Comparison of ENCODE assay signal across 21 cellular contexts in genomic region chr3:192911293-192911692, GRCh38. TPM values are rescaled to one million over a fixed set of nuclear protein-coding genes. Genes with fewer than 3 reads are reported as not detected.
DNase-seq lines count a peak whose midpoint lies in the region; ATAC-seq, FAIRE-seq and TF ChIP-seq lines count a peak whose summit lies in the region.
"Had no signal": no experiment of that assay in that cellular context is flagged by ENCODE, and none has a peak within 500 bp of the region (broad histone marks: within the 10 kb centered on the region; RNA-seq: fewer than 3 reads in every experiment).

No MANE protein-coding gene starts in this region.

- H4K91ac ChIP-seq in IMR-90 (ENCODE audit: insufficient read depth, low read depth, low read length) (no peak overlapping the region), trophoblast cell (ENCODE audit: low read depth, low read length) (no peak overlapping the region)

- peaks cover 23% of the 10 kb centered on the region for H3K4me1 Mint-ChIP-seq in CD4-positive, alpha-beta T cell (ENCODE audit: low read depth)

- H3K56ac ChIP-seq in IMR-90 (ENCODE audit: extremely low read depth, insufficient read depth, low read length): no peak overlapping the region

- no peak overlapping the region for H3K9ac ChIP-seq in IMR-90 (ENCODE audit: low read depth, low read length)
- H3K9ac ChIP-seq in GM12878 (ENCODE audit: control insufficient read depth, insufficient read depth, low read length): no peak overlapping the region
- H3K9ac ChIP-seq in trophoblast cell (ENCODE audit: low read length): no peak overlapping the region
- no peak overlapping the region for H3K9ac ChIP-seq in MM.1S (ENCODE audit: low read length)
- H3K9ac ChIP-seq in HepG2 (ENCODE audit: insufficient read depth, low read depth, low read length): no peak overlapping the region
- H3K9ac ChIP-seq: BLaER1 treated with 17β-estradiol and CSF1 and Interleukin-3, amounts not matched to agents 10 nM and 100 nM had no signal

- H3K4me3 Mint-ChIP-seq in CD4-positive, alpha-beta T cell: no peak overlapping the region
- H3K4me3 Mint-ChIP-seq: B cell; CD8-positive, alpha-beta memory T cell had no signal

- H3K27ac Mint-ChIP-seq in CD4-positive, alpha-beta T cell: no peak overlapping the region
- H3K27ac Mint-ChIP-seq: B cell had no signal

- H3K79me2 ChIP-seq in GM12878 (ENCODE audit: control insufficient read depth, insufficient read depth, low read length): peaks cover 61% of the 10 kb centered on the region
- H3K79me2 ChIP-seq in trophoblast cell (ENCODE audit: control insufficient read depth, insufficient read depth, low read length, poor library complexity): peaks cover 5% of the 10 kb centered on the region
- H3K79me2 ChIP-seq in MM.1S (ENCODE audit: low read length): peaks cover 24% of the 10 kb centered on the region
- H3K79me2 ChIP-seq in HepG2 (ENCODE audit: insufficient read depth, low read length): no peaks in the 10 kb centered on the region

- no peak overlapping the region for H2BK15ac ChIP-seq in IMR-90 (ENCODE audit: low read depth, low read length)

- no peak overlapping the region for H3K14ac ChIP-seq in IMR-90 (replicated peaks; ENCODE audit: low read depth, low read length)
- no peak overlapping the region for H3K14ac ChIP-seq in trophoblast cell (ENCODE audit: low read length)

- intact Hi-C loops in IMR-90 (cut with micrococcal nuclease) (no loop called here), GM12878 (cut with micrococcal nuclease; ENCODE audit: unreplicated experiment) (no loop called here), HepG2 (cut with micrococcal nuclease; ENCODE audit: unreplicated experiment) (loop anchor here (10.0 kb wide), 1 partner anchor 56 kb away; no protein-coding TSS in a partner anchor)
- intact Hi-C loops in CD4-positive, alpha-beta T cell (cut with DNase I, micrococcal nuclease): no loop called here

- H3K23ac ChIP-seq in IMR-90 (ENCODE audit: low read depth, low read length) (peak overlapping the region; percentile 64; the same call in 1 of the 2 replicates), trophoblast cell (ENCODE audit: low read length) (no peak overlapping the region)

- no CpG with 5 or more reads among the region's 1 CpG for WGBS in IMR-90 (ENCODE audit: extremely low coverage in 2 of 2, insufficient read length in 1 of 2), 2 experiments
- 0% methylated on average over 1 of the region's 1 CpG for WGBS in GM12878 (ENCODE audit: insufficient coverage, insufficient replicate concordance, low lambda C conversion rate, missing lambda C conversion rate)
- WGBS in trophoblast cell (ENCODE audit: extremely low coverage, insufficient coverage, insufficient read length): no CpG with 5 or more reads among the region's 1 CpG
- WGBS in HepG2 (ENCODE audit: low lambda C conversion rate): 73% methylated on average over 1 of the region's 1 CpG

- FAIRE-seq in GM12892 (lab: Jason Lieb, UNC): peak; percentile 89
- FAIRE-seq in GM12878 (lab: Jason Lieb, UNC): no peak
- no peak for FAIRE-seq in HepG2 (lab: Jason Lieb, UNC)
- FAIRE-seq: GM12891 had no signal

- ATAC-seq in IMR-90 (ENCODE audit: low read depth) (no peak), GM12878 (no peak), HepG2 (no peak)
- no peak for ATAC-seq in CD4-positive, alpha-beta T cell (ENCODE audit: poor library complexity)
- ATAC-seq: HCT116 had no signal

- no peak overlapping the region for H2BK120ac ChIP-seq in IMR-90 (ENCODE audit: low read depth, low read length)
- no peak overlapping the region for H2BK120ac ChIP-seq in trophoblast cell (ENCODE audit: insufficient read depth, low read length, poor library complexity)

- H3K27me3 Mint-ChIP-seq in CD4-positive, alpha-beta T cell: peaks cover 36% of the 10 kb centered on the region

- dilution Hi-C loops in IMR-90 (cut with HindIII; ENCODE audit: low sequenced_read_pairs, unreplicated experiment): no loop called here

- H2AK5ac ChIP-seq in IMR-90 (ENCODE audit: low read depth, low read length): peak overlapping the region; percentile 59; the same call in 1 of the 2 replicates
- no peak overlapping the region for H2AK5ac ChIP-seq in trophoblast cell (ENCODE audit: low read length)

- CTCF ChIA-PET in IMR-90 (lab: Yijun Ruan, JAX) (interaction anchor here (0.9 kb wide), 1 partner anchor 18 kb away, joined by 3 read pairs; no protein-coding TSS in a partner anchor), GM12878 (lab: Yijun Ruan, JAX) (interaction anchor here (1.0 to 2.5 kb wide), 3 partner anchors 12 to 95 kb away, joined by 3 to 20 read pairs (median 5); no protein-coding TSS in a partner anchor), HepG2 (lab: Yijun Ruan, JAX; ENCODE audit: low intra/inter-chr PET ratio, low total read pairs) (no interaction called here)
- CTCF ChIA-PET in CD4-positive, alpha-beta T cell (lab: Charles Lee): no interaction called here

- no peak overlapping the region for H3K4me2 ChIP-seq in IMR-90 (ENCODE audit: low read depth, low read length)
- H3K4me2 ChIP-seq in GM12878 (ENCODE audit: control insufficient read depth, insufficient read depth): peak overlapping the region; percentile 50; the same call in 1 of the 2 replicates
- H3K4me2 ChIP-seq in trophoblast cell (ENCODE audit: low read length): no peak overlapping the region
- H3K4me2 ChIP-seq in MM.1S (ENCODE audit: low read depth, low read length): no peak overlapping the region
- no peak overlapping the region for H3K4me2 ChIP-seq in HepG2 (ENCODE audit: low read depth, low read length)
- H3K4me2 ChIP-seq: BLaER1 treated with 17β-estradiol and CSF1 and Interleukin-3, amounts not matched to agents 10 nM and 100 nM had no signal

- DNase-seq in GM12892 (ENCODE audit: insufficient read length) (no peak), IMR-90 (no peak), GM12878 (ENCODE audit: low read depth, low spot score) (no peak), trophoblast cell (no peak), MM.1S (no peak), HepG2 (ENCODE audit: low spot score) (no peak), cerebellar nuclear complex (lab: John Stamatoyannopoulos, UW) (no peak)
- no peak for DNase-seq in CD4-positive, alpha-beta T cell
- DNase-seq: 8988T; CD8-positive, alpha-beta memory T cell; COR-L47; DMS 273 treated with DMSO at 0.1 percent for 48 hours; DMS53; DND-41; EL; GOT3; H7 had no signal

- H3K27me3 ChIP-seq in IMR-90 (ENCODE audit: control insufficient read depth, insufficient read depth, low read length) (no peaks in the 10 kb centered on the region), GM12878 (replicated peaks in 1 of 2; ENCODE audit: control insufficient read depth in 2 of 2, insufficient read depth in 2 of 2, low read length in 1 of 2) (no peaks in the 10 kb centered on the region), trophoblast cell (ENCODE audit: insufficient read depth, low read length) (no peaks in the 10 kb centered on the region), MM.1S (replicated peaks; ENCODE audit: insufficient read depth, low read length) (no peaks in the 10 kb centered on the region), HepG2 (ENCODE audit: control insufficient read depth in 1 of 2, insufficient read depth in 2 of 2, low read length in 2 of 2) (peaks cover 0 to 3% of the 10 kb centered on the region in 2 experiments; a peak in 2 of 5 replicates)
- no peaks in the 10 kb centered on the region for H3K27me3 ChIP-seq in CD4-positive, alpha-beta T cell (ENCODE audit: control insufficient read depth, insufficient read depth, low read length)
- H3K27me3 ChIP-seq: BLaER1 treated with 17β-estradiol and CSF1 and Interleukin-3, amounts not matched to agents 10 nM and 100 nM had no signal

- no peak overlapping the region for H2BK5ac ChIP-seq in IMR-90 (ENCODE audit: low read depth, low read length, poor library complexity, severe bottlenecking)
- H2BK5ac ChIP-seq in trophoblast cell (ENCODE audit: low read depth, low read length, poor library complexity): no peak overlapping the region

- H2AFZ ChIP-seq in IMR-90 (replicated peaks; ENCODE audit: low read length, poor library complexity) (no peak overlapping the region), GM12878 (ENCODE audit: control insufficient read depth, low read depth, low read length) (no peak overlapping the region), trophoblast cell (ENCODE audit: insufficient read depth, low read length, poor library complexity) (no peak overlapping the region), MM.1S (ENCODE audit: low read length) (no peak overlapping the region), HepG2 (ENCODE audit: low read length) (no peak overlapping the region)

- peaks cover 24% of the 10 kb centered on the region; the same call in 1 of the 2 replicates for H4K20me1 ChIP-seq in IMR-90 (ENCODE audit: insufficient read depth, low read length)
- H4K20me1 ChIP-seq in GM12878 (ENCODE audit: control insufficient read depth, insufficient read depth): no peaks in the 10 kb centered on the region
- H4K20me1 ChIP-seq in MM.1S (ENCODE audit: insufficient read depth, low read length): no peaks in the 10 kb centered on the region
- 0 out of 2 replicates have a peak, but pooled peaks cover 6% of the 10 kb centered on the region for H4K20me1 ChIP-seq in HepG2 (ENCODE audit: insufficient read depth, low read length)
- H4K20me1 ChIP-seq: BLaER1 treated with 17β-estradiol and CSF1 and Interleukin-3, amounts not matched to agents 10 nM and 100 nM had no signal

- H3K79me1 ChIP-seq in IMR-90 (ENCODE audit: low read depth in 1 of 2, low read length in 2 of 2) (peaks cover 3 to 54% of the 10 kb centered on the region in 2 experiments), trophoblast cell (ENCODE audit: low read length) (peaks cover 9% of the 10 kb centered on the region)

- no peak overlapping the region for H2BK12ac ChIP-seq in trophoblast cell (ENCODE audit: low read length)

- H3K36me3 Mint-ChIP-seq in CD4-positive, alpha-beta T cell (ENCODE audit: low read depth): no peaks in the 10 kb centered on the region
- H3K36me3 Mint-ChIP-seq: CD8-positive, alpha-beta memory T cell had no signal

- H2AK9ac ChIP-seq in IMR-90 (replicated peaks; ENCODE audit: low read depth, low read length, poor library complexity): no peak overlapping the region

- H3K4ac ChIP-seq in IMR-90 (ENCODE audit: low read depth, low read length): no peak overlapping the region
- peak overlapping the region; percentile 60 for H3K4ac ChIP-seq in trophoblast cell (ENCODE audit: low read depth, low read length)

- H3K9me1 ChIP-seq in IMR-90 (ENCODE audit: insufficient read depth, low read length): no peaks in the 10 kb centered on the region; the same call in 1 of the 2 replicates

- no peak for TF ChIP-seq EP300 in GM12878 (IDR thresholded peaks at IDR 0.05; ENCODE audit: borderline replicate concordance in 1 of 2, control insufficient read depth in 1 of 2, low read depth in 2 of 2, low read length in 2 of 2)
- TF ChIP-seq EP300 in HepG2 (IDR thresholded peaks at IDR 0.05; ENCODE audit: low read depth in 2 of 2, low read length in 2 of 2): no peak
- TF ChIP-seq EP300 in HepG2 (CRISPR knock-in tag; IDR thresholded peaks at IDR 0.05; ENCODE audit: borderline replicate concordance): no peak

- no TSS peak for BruUV-seq in IMR-90 (replicated peaks; lab: Mats Ljungman, UMichigan)
- BruUV-seq in GM12878 (replicated peaks; lab: Mats Ljungman, UMichigan): no TSS peak
- BruUV-seq in HepG2 (replicated peaks; lab: Mats Ljungman, UMichigan): no TSS peak

- H3K9me2 ChIP-seq in MM.1S (replicated peaks; ENCODE audit: insufficient read depth, low read length): no peaks in the 10 kb centered on the region

- H3K9me3 ChIP-seq in IMR-90 (ENCODE audit: control insufficient read depth, insufficient read depth, low read length) (no peaks in the 10 kb centered on the region), GM12878 (replicated peaks; ENCODE audit: control insufficient read depth, insufficient read depth, low read length) (no peaks in the 10 kb centered on the region), trophoblast cell (ENCODE audit: insufficient read depth, low read depth, low read length) (no peaks in the 10 kb centered on the region), MM.1S (replicated peaks; ENCODE audit: insufficient read depth, low read length) (no peaks in the 10 kb centered on the region), HepG2 (ENCODE audit: low read length) (no peaks in the 10 kb centered on the region)
- H3K9me3 ChIP-seq in CD4-positive, alpha-beta T cell (ENCODE audit: control insufficient read depth, low read length): no peaks in the 10 kb centered on the region

- TF ChIP-seq POLR2A in GM12892 (IDR thresholded peaks at IDR 0.05; ENCODE audit: low read depth, low read length): no peak
- TF ChIP-seq POLR2A in IMR-90 (IDR thresholded peaks at IDR 0.05; ENCODE audit: low read depth, low read length): no peak
- TF ChIP-seq POLR2A in GM12878 (IDR thresholded peaks at IDR 0.05; ENCODE audit: low read depth, low read length): no peak
- TF ChIP-seq POLR2A in HepG2 (IDR thresholded peaks at IDR 0.05; ENCODE audit: insufficient read depth in 1 of 2, low read depth in 2 of 2, low read length in 2 of 2): no peak

- RAD21 ChIA-PET in GM12878 (lab: Charles Lee; ENCODE audit: unreplicated experiment): interaction anchor here (0.9 to 1.7 kb wide), 8 partner anchors 12 to 95 kb away, joined by 3 to 6 read pairs (median 4); no protein-coding TSS in a partner anchor

- H3K27ac ChIP-seq in IMR-90 (ENCODE audit: insufficient read depth, low read length): no peak overlapping the region
- no peak overlapping the region; the same call in 1 of the 2 replicates for H3K27ac ChIP-seq in GM12878 (ENCODE audit: control insufficient read depth, insufficient read depth)
- H3K27ac ChIP-seq in trophoblast cell (ENCODE audit: low read depth, low read length): no peak overlapping the region
- no peak overlapping the region for H3K27ac ChIP-seq in MM.1S (ENCODE audit: low read length)
- no peak overlapping the region for H3K27ac ChIP-seq in HepG2 (ENCODE audit: extremely low read length, insufficient read depth, low read length)
- H3K27ac ChIP-seq in CD4-positive, alpha-beta T cell (ENCODE audit: low read depth, low read length): no peak overlapping the region
- H3K27ac ChIP-seq: BLaER1 treated with 17β-estradiol and CSF1 and Interleukin-3, amounts not matched to agents 10 nM and 100 nM had no signal

- no peak overlapping the region for H4K5ac ChIP-seq in IMR-90 (ENCODE audit: low read depth, low read length)

- TF ChIP-seq RAD21 in IMR-90 (IDR thresholded peaks at IDR 0.05; ENCODE audit: low read length): no peak
- no peak for TF ChIP-seq RAD21 in GM12878 (IDR thresholded peaks at IDR 0.05; ENCODE audit: insufficient read depth, low read depth, low read length)
- TF ChIP-seq RAD21 in HepG2 (CRISPR knock-in tag; IDR thresholded peaks at IDR 0.05): no peak

- peaks cover 3% of the 10 kb centered on the region for H3K9me3 Mint-ChIP-seq in CD4-positive, alpha-beta T cell

- H3K4me1 ChIP-seq in IMR-90 (ENCODE audit: control insufficient read depth, insufficient read depth, low read length): peaks cover 8% of the 10 kb centered on the region
- H3K4me1 ChIP-seq in GM12878 (ENCODE audit: control insufficient read depth, insufficient read depth, low read length): peaks cover 3% of the 10 kb centered on the region
- H3K4me1 ChIP-seq in trophoblast cell (ENCODE audit: control insufficient read depth in 1 of 2, insufficient read depth in 2 of 2, low read length in 2 of 2): peaks cover 12 to 19% of the 10 kb centered on the region in 2 experiments
- H3K4me1 ChIP-seq in MM.1S (ENCODE audit: low read length): no peaks in the 10 kb centered on the region
- peaks cover 3% of the 10 kb centered on the region; the same call in 1 of the 2 replicates for H3K4me1 ChIP-seq in HepG2 (ENCODE audit: insufficient read depth, low read length)
- H3K4me1 ChIP-seq: BLaER1 treated with 17β-estradiol and CSF1 and Interleukin-3, amounts not matched to agents 10 nM and 100 nM had no signal

- TF ChIP-seq CTCF in IMR-90 (conservative IDR thresholded peaks at IDR 0.05; ENCODE audit: low read depth, low read length) (no peak), GM12878 (IDR thresholded peaks at IDR 0.05 in 2 of 3, conservative IDR thresholded peaks at IDR 0.05 in 1 of 3; ENCODE audit: control insufficient read depth in 2 of 3, extremely low read depth in 1 of 3, insufficient read depth in 1 of 3, low read depth in 3 of 3, low read length in 3 of 3) (no peak), MM.1S (IDR thresholded peaks at IDR 0.05; ENCODE audit: low read length) (no peak), HepG2 (CRISPR knock-in tag; IDR thresholded peaks at IDR 0.05) (no peak)
- no peak for TF ChIP-seq CTCF in CD4-positive, alpha-beta T cell (IDR thresholded peaks at IDR 0.05)

- no peak overlapping the region for H4K12ac ChIP-seq in trophoblast cell (ENCODE audit: low read depth, low read length)

- no peaks in the 10 kb centered on the region for H3K36me3 ChIP-seq in IMR-90 (ENCODE audit: control insufficient read depth, insufficient read depth, low read length)
- peaks cover 0 to 5% of the 10 kb centered on the region in 2 experiments; a peak in 1 of 4 replicates for H3K36me3 ChIP-seq in GM12878 (ENCODE audit: control insufficient read depth in 2 of 2, insufficient read depth in 2 of 2, low read length in 1 of 2)
- H3K36me3 ChIP-seq in trophoblast cell (ENCODE audit: control insufficient read depth in 1 of 2, insufficient read depth in 2 of 2, low read length in 2 of 2): no peaks in the 10 kb centered on the region
- no peaks in the 10 kb centered on the region for H3K36me3 ChIP-seq in MM.1S (replicated peaks; ENCODE audit: insufficient read depth, low read length)
- no peaks in the 10 kb centered on the region for H3K36me3 ChIP-seq in HepG2 (replicated peaks in 1 of 2; ENCODE audit: control insufficient read depth in 1 of 2, insufficient read depth in 2 of 2, low read length in 2 of 2)
- H3K36me3 ChIP-seq: BLaER1 treated with 17β-estradiol and CSF1 and Interleukin-3, amounts not matched to agents 10 nM and 100 nM had no signal

- no peak overlapping the region for H3K18ac ChIP-seq in IMR-90 (ENCODE audit: low read depth, low read length)
- H3K18ac ChIP-seq in trophoblast cell (ENCODE audit: low read length): no peak overlapping the region

- in situ Hi-C loops in IMR-90 (cut with MboI; ENCODE audit: low sequenced_read_pairs): loop anchor here (5.0 kb wide), 1 partner anchor 94 kb away; no protein-coding TSS in a partner anchor
- in situ Hi-C loops in GM12878 (cut with MboI): loop anchor here (5.0 kb wide), 1 partner anchor 94 kb away; no protein-coding TSS in a partner anchor
- in situ Hi-C loops in HepG2 (cut with HindIII; ENCODE audit: extremely low pct_ligation_motif_present, low pct_unique_long_range_greater_than_20kb): loop anchor here (25.0 kb wide), 1 partner anchor 676 kb away; the partner anchor contains the start of gene OPA1

- POLR2A ChIA-PET in IMR-90 (lab: Charles Lee; ENCODE audit: unreplicated experiment) (no interaction called here), GM12878 (lab: Charles Lee) (interaction anchor here (0.8 to 1.6 kb wide), 5 partner anchors 12 to 98 kb away, joined by 3 to 12 read pairs (median 3); no protein-coding TSS in a partner anchor), HepG2 (lab: Yijun Ruan, JAX) (no interaction called here)
- POLR2A ChIA-PET in CD4-positive, alpha-beta T cell (lab: Charles Lee): no interaction called here

- H3F3A ChIP-seq in MM.1S (ENCODE audit: insufficient read depth, low read length): no peaks in the 10 kb centered on the region

- no peak overlapping the region for H3K4me3 ChIP-seq in IMR-90 (ENCODE audit: insufficient read depth, low read depth, low read length)
- no peak overlapping the region for H3K4me3 ChIP-seq in GM12878
- H3K4me3 ChIP-seq in trophoblast cell (ENCODE audit: low read depth, low read length): no peak overlapping the region
- no peak overlapping the region for H3K4me3 ChIP-seq in MM.1S (ENCODE audit: low read length)
- H3K4me3 ChIP-seq in HepG2 (replicated peaks in 1 of 3; ENCODE audit: insufficient read depth in 1 of 3, low read depth in 2 of 3, low read length in 3 of 3): no peak overlapping the region
- H3K4me3 ChIP-seq: BLaER1 treated with 17β-estradiol and CSF1 and Interleukin-3, amounts not matched to agents 10 nM and 100 nM had no signal

- H4K8ac ChIP-seq in IMR-90 (ENCODE audit: low read depth in 2 of 2, low read length in 2 of 2): no peak overlapping the region
- no peak overlapping the region for H4K8ac ChIP-seq in trophoblast cell (ENCODE audit: low read depth, low read length)

- H2BK20ac ChIP-seq in IMR-90 (ENCODE audit: low read depth, low read length): no peak overlapping the region

- SMC1A ChIA-PET in GM12878 (lab: Charles Lee; ENCODE audit: uncharacterized antibody, unreplicated experiment): interaction anchor here (0.6 to 2.6 kb wide), 13 partner anchors 13 to 98 kb away, joined by 3 to 8 read pairs (median 4); no protein-coding TSS in a partner anchor

RNA-seq across cellular contexts. Expression of gene MB21D2, which starts 6.4 kb away (rescaled TPM):
- 19.5 TPM for polyA plus RNA-seq in GM12892 (2012; ENCODE audit: missing spikeins)
- total RNA-seq in IMR-90 (2012; rRNA removed): 44.8 and 46.4 TPM in 2 replicates
- 13.6 and 14.6 TPM in 2 replicates for polyA plus RNA-seq in IMR-90 (2012; rRNA removed)
- 8.7 and 9.0 TPM in 2 replicates for polyA plus RNA-seq in IMR-90 (2012; cell fraction: cytosol; rRNA removed)
- 7.6 and 8.1 TPM in 2 replicates for polyA plus RNA-seq in IMR-90 (2012; cell fraction: nucleus; rRNA removed; ENCODE audit: low replicate concordance)
- total RNA-seq in GM12878 (2013; cell fraction: nucleolus; rRNA removed): 21.2 and 21.5 TPM in 2 replicates
- 19.6 and 21.5 TPM in 2 replicates for total RNA-seq in GM12878 (2014; rRNA removed)
- 15.3 and 16.0 TPM in 2 replicates for total RNA-seq in GM12878 (2014; rRNA removed; fragmentation: Illumina TruSeq; extraction: Trizol)
- total RNA-seq in GM12878 (2021): 16.1 and 16.6 TPM in 2 replicates
- polyA plus RNA-seq in GM12878 (2011; ENCODE audit: low read depth): 5.7 TPM
- 11.0 and 11.6 TPM in 2 replicates for polyA plus RNA-seq in GM12878 (2011; rRNA removed)
- 8.3 and 9.8 TPM in 2 replicates for polyA plus RNA-seq in GM12878 (2011; cell fraction: cytosol; rRNA removed)
- 6.7 and 6.8 TPM in 2 replicates for polyA plus RNA-seq in GM12878 (2011; cell fraction: nucleus; rRNA removed)
- polyA plus RNA-seq in GM12878 (2012): 7.1 and 8.3 TPM in 2 replicates
- 12.1 and 12.7 TPM in 2 replicates for polyA plus RNA-seq in GM12878 (2014; fragmentation: Illumina TruSeq; extraction: Trizol)
- polyA plus RNA-seq in GM12878 (2014; fragmentation: Nextera tagmentation; extraction: Ambion mirVana): 10 to 100 TPM in 1 of 2 experiments, 1 to 10 TPM in 1; 7.9 to 21.2 TPM
- polyA plus RNA-seq in GM12878 (2014; rRNA removed): 8.7 and 9.0 TPM in 2 replicates
- polyA plus RNA-seq in GM12878 (2016; fragmentation: Nextera tagmentation; extraction: Ambion mirVana): 10 to 100 TPM; 15.4 to 15.9 TPM
- polyA minus RNA-seq in GM12878 (2011; rRNA and poly(A)+ RNA removed): 19.7 and 20.8 TPM in 2 replicates
- 4.5 and 6.0 TPM in 2 replicates for polyA minus RNA-seq in GM12878 (2011; cell fraction: cytosol; rRNA and poly(A)+ RNA removed)
- polyA minus RNA-seq in GM12878 (2011; cell fraction: nucleus; rRNA and poly(A)+ RNA removed): 7.9 and 11.9 TPM in 2 replicates
- polyA plus RNA-seq in trophoblast cell (2013): 9.3 and 9.7 TPM in 2 replicates
- 1.6 and 2.8 TPM in 2 replicates for total RNA-seq in HepG2 (2016; rRNA removed; fragmentation: Illumina TruSeq; extraction: Trizol)
- total RNA-seq in HepG2 (2016; cell fraction: cytosol; rRNA removed; fragmentation: Illumina TruSeq; extraction: Trizol; ENCODE audit: low read depth): 0.26 and 0.40 TPM in 2 replicates
- total RNA-seq in HepG2 (2016; cell fraction: insoluble cytoplasmic fraction; rRNA removed; fragmentation: Illumina TruSeq; extraction: Trizol): 2.0 and 2.4 TPM in 2 replicates
- 0.93 and 1.1 TPM in 2 replicates for total RNA-seq in HepG2 (2016; cell fraction: membrane; rRNA removed; fragmentation: Illumina TruSeq; extraction: Trizol)
- 1.3 and 1.9 TPM in 2 replicates for total RNA-seq in HepG2 (2016; cell fraction: nucleus; rRNA removed; fragmentation: Illumina TruSeq; extraction: Trizol)
- 0.85 and 0.90 TPM in 2 replicates for polyA plus RNA-seq in HepG2 (2011; rRNA removed)
- polyA plus RNA-seq in HepG2 (2011; cell fraction: cytosol; rRNA removed): 0.62 and 0.71 TPM in 2 replicates
- 0.37 and 0.73 TPM in 2 replicates for polyA plus RNA-seq in HepG2 (2011; cell fraction: nucleus; rRNA removed)
- polyA plus RNA-seq in HepG2 (2012): 0.79 and 0.98 TPM in 2 replicates
- 0.07 and 0.15 TPM in 2 replicates for polyA plus RNA-seq in HepG2 (2016; cell fraction: cytosol; fragmentation: Illumina TruSeq; extraction: Trizol; ENCODE audit: low read depth)
- polyA plus RNA-seq in HepG2 (2016; cell fraction: insoluble cytoplasmic fraction; fragmentation: Illumina TruSeq; extraction: Trizol; ENCODE audit: low read depth): 1.9 TPM in 2 replicates
- 0.37 and 0.52 TPM in 2 replicates for polyA plus RNA-seq in HepG2 (2016; cell fraction: membrane; fragmentation: Illumina TruSeq; extraction: Trizol; ENCODE audit: low read depth)
- polyA plus RNA-seq in HepG2 (2016; cell fraction: nucleus; fragmentation: Illumina TruSeq; extraction: Trizol; ENCODE audit: insufficient read depth, low read depth): 1.1 and 1.4 TPM in 2 replicates
- polyA minus RNA-seq in HepG2 (2011; rRNA and poly(A)+ RNA removed; ENCODE audit: low replicate concordance): 2.4 and 4.8 TPM in 2 replicates
- polyA minus RNA-seq in HepG2 (2011; cell fraction: cytosol; rRNA and poly(A)+ RNA removed): 0.97 and 1.3 TPM in 2 replicates
- 2.4 and 3.6 TPM in 2 replicates for polyA minus RNA-seq in HepG2 (2011; cell fraction: nucleus; rRNA and poly(A)+ RNA removed)
- under 1 TPM; 0.77 to 0.78 TPM for total RNA-seq in CD4-positive, alpha-beta T cell

Comparison
In these comparisons a context has a peak if more than half of its experiments do, and no peak if none do; other contexts are left out.
1. CTCF ChIA-PET loops: an anchor here in IMR-90 (0.9 kb wide) and GM12878 (1.0 to 2.5 kb wide); none called in HepG2 and CD4-positive, alpha-beta T cell.